ENCODE assay signal across 1 cellular context in genomic region chr12:22624908-22625646, GRCh38.
TF ChIP-seq lines count a peak whose summit lies in the region.

TSS of gene ETNK1 (plus strand) at chr12:22625171. CDS start at chr12:22625431, 260 bp downstream.

TF ChIP-seq in HepG2, 621 proteins besides CTCF, POLR2A, EP300 and RAD21 (continued from another document):
- TF ChIP-seq RELA (CRISPR knock-in tag; IDR thresholded peaks at IDR 0.05) (no peak), IRF1 (CRISPR knock-in tag; IDR thresholded peaks at IDR 0.05; ENCODE audit: low read depth) (peak; percentile 70; the same call in 1 of the 2 replicates), ZNF513 (CRISPR knock-in tag; conservative IDR thresholded peaks at IDR 0.05) (no peak), ETV5 (CRISPR knock-in tag; IDR thresholded peaks at IDR 0.05; ENCODE audit: borderline replicate concordance) (0 out of 2 replicates have a peak, but pooled peaks have one; percentile 20), ZNF547 (CRISPR knock-in tag; IDR thresholded peaks at IDR 0.05) (peak; percentile 20; the same call in 1 of the 2 replicates), ZNF790 (CRISPR knock-in tag; IDR thresholded peaks at IDR 0.05; ENCODE audit: borderline replicate concordance) (peak; percentile 61; the same call in 1 of the 2 replicates), ADNP (CRISPR knock-in tag; IDR thresholded peaks at IDR 0.05) (no peak), GATAD2A (CRISPR knock-in tag; IDR thresholded peaks at IDR 0.05) (peak; percentile 45; the same call in 1 of the 2 replicates), E2F2 (CRISPR knock-in tag; IDR thresholded peaks at IDR 0.05; ENCODE audit: borderline replicate concordance) (peak; percentile 85; the same call in 1 of the 2 replicates), ZNF317 (CRISPR knock-in tag; IDR thresholded peaks at IDR 0.05) (peak; percentile 87), HOXA5 (CRISPR knock-in tag; IDR thresholded peaks at IDR 0.05) (peak; percentile 94), ZNF564 (CRISPR knock-in tag; IDR thresholded peaks at IDR 0.05) (peak; percentile 69; the same call in 1 of the 2 replicates)
